ENCODE assay signal across 29 cellular contexts in the genomic region with DNA sequence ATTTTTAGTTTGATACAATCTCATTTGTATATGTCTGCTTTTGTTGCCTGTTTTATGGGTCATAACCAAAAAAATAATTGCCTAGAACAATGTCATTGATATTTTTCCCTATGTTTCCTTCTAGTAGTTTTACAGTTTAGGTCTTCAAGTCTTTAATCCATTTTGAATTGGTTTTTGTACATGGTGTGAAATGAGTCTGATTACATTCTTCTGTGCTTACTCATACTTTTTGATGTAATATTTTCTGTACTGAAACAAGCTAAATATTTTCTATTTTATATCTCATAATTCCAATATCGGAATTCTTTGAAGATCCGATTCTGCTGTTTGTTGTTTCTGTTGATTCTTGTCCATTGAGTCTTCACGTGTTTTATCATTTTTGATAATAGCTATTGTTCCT. TPM values are rescaled to one million over a fixed set of nuclear protein-coding genes. Genes with fewer than 3 reads are reported as not detected.
"Had no signal": no experiment of that assay in that cellular context is flagged by ENCODE, and none has a peak within 500 bp of the region (broad histone marks: within the 10 kb centered on the region; RNA-seq: fewer than 3 reads in every experiment).

No MANE protein-coding gene starts in this region.

- H3K9me3 ChIP-seq: esophagus muscularis mucosa, mucosa of descending colon, neutrophil, right lobe of liver, thoracic aorta, tibial nerve, upper lobe of left lung had no signal

- H2AFZ ChIP-seq: parathyroid adenoma had no signal

- H3K27me3 ChIP-seq: esophagus muscularis mucosa, left lung, neutrophil, right lobe of liver, tibial nerve, upper lobe of left lung had no signal

- H3K27ac ChIP-seq: esophagus muscularis mucosa, left lung, neutrophil, parathyroid adenoma, right lobe of liver, thoracic aorta, tibial nerve, upper lobe of left lung had no signal

- H3K36me3 Mint-ChIP-seq: mesothelial cell of epicardium had no signal

- H3K36me3 ChIP-seq: esophagus muscularis mucosa, left lung, neutrophil, right lobe of liver, thoracic aorta, tibial nerve, upper lobe of left lung had no signal

- H3K27me3 Mint-ChIP-seq: dendritic cell treated with granulocyte-macrophage colony-stimulating factor and Interleukin-4, amounts not matched to agents 40 ng/mL and 50 ng/mL, for 4 days; naive B cell; natural killer cell treated with Interleukin-12 subunit alpha and Interleukin-12 subunit beta and Interleukin-15 and Interleukin-18, amount 100 ng/mL, for 72 hours; progenitor cell of endocrine pancreas; stimulated activated naive B cell treated with anti-CD40 and anti-IgM and Interleukin-4, amounts not matched to agents 10 μg/mL and 1 μg/mL and 100 μg/mL, for 72 hours; stimulated activated naive CD8-positive, alpha-beta T cell treated with anti-CD3 and anti-CD28 coated beads, Interleukin-15, Interleukin-2, amounts not matched to agents 100 ng/mL and 50 ng/mL, for 24 hours had no signal

- H3K4me3 Mint-ChIP-seq: dendritic cell treated with granulocyte-macrophage colony-stimulating factor and Interleukin-4, amounts not matched to agents 40 ng/mL and 50 ng/mL, for 4 days; endodermal cell; immature natural killer cell; mesothelial cell of epicardium; natural killer cell treated with Interleukin-12 subunit alpha and Interleukin-12 subunit beta and Interleukin-15 and Interleukin-18, amount 100 ng/mL, for 72 hours; neural crest cell; stimulated activated naive B cell treated with anti-CD40 and anti-IgM and Interleukin-4, amounts not matched to agents 10 μg/mL and 1 μg/mL and 100 μg/mL, for 72 hours; stimulated activated naive CD8-positive, alpha-beta T cell treated with anti-CD3 and anti-CD28 coated beads, Interleukin-15, Interleukin-2, amounts not matched to agents 100 ng/mL and 50 ng/mL, for 24 hours had no signal

- H3K4me3 ChIP-seq: esophagus muscularis mucosa, left lung, mucosa of descending colon, right lobe of liver, thoracic aorta, tibial nerve, upper lobe of left lung had no signal

- H3K4me1 Mint-ChIP-seq: endodermal cell, mesothelial cell of epicardium, neural crest cell had no signal

- H3K79me2 ChIP-seq: parathyroid adenoma had no signal

- H3K4me1 ChIP-seq: esophagus muscularis mucosa, parathyroid adenoma, right lobe of liver, tibial nerve, upper lobe of left lung had no signal

- ATAC-seq: left cardiac atrium; left lung; mucosa of descending colon; natural killer cell treated with Interleukin-12 subunit alpha and Interleukin-12 subunit beta and Interleukin-15 and Interleukin-18, amount 100 ng/mL, for 72 hours; right lobe of liver; stimulated activated naive B cell treated with anti-CD40 and anti-IgM and Interleukin-4, amounts not matched to agents 10 μg/mL and 1 μg/mL and 100 μg/mL, for 72 hours had no signal

- DNase-seq: effector CD8-positive, alpha-beta T cell; endodermal cell; hypothalamus; immature natural killer cell; left cardiac atrium; left lung; mesenchymal stem cell; mucosa of descending colon; naive B cell; right lobe of liver; small intestine; stimulated activated CD4-positive, alpha-beta T cell treated with anti-CD3 and anti-CD28 coated beads, Interleukin-15, amount 100 ng/mL, for 24 hours; stimulated activated CD4-positive, alpha-beta T cell treated with anti-CD3 and anti-CD28 coated beads, Interleukin-2, amount 100 ng/mL, for 48 hours; stimulated activated naive B cell treated with anti-CD40 and anti-IgM and Interleukin-4, amounts not matched to agents 10 μg/mL and 1 μg/mL and 100 μg/mL, for 72 hours; upper lobe of left lung had no signal

- H3K27ac Mint-ChIP-seq: dendritic cell treated with granulocyte-macrophage colony-stimulating factor and Interleukin-4, amounts not matched to agents 40 ng/mL and 50 ng/mL, for 4 days; endodermal cell; immature natural killer cell; mesothelial cell of epicardium; natural killer cell treated with Interleukin-12 subunit alpha and Interleukin-12 subunit beta and Interleukin-15 and Interleukin-18, amount 100 ng/mL, for 72 hours; progenitor cell of endocrine pancreas; stimulated activated naive B cell treated with anti-CD40 and anti-IgM and Interleukin-4, amounts not matched to agents 10 μg/mL and 1 μg/mL and 100 μg/mL, for 72 hours; stimulated activated naive CD8-positive, alpha-beta T cell treated with anti-CD3 and anti-CD28 coated beads, Interleukin-15, Interleukin-2, amounts not matched to agents 100 ng/mL and 50 ng/mL, for 24 hours had no signal

- FAIRE-seq: colon, frontal cortex, small intestine, urothelium cell line had no signal

- H3K9me3 Mint-ChIP-seq: immature natural killer cell had no signal

- H3K9ac ChIP-seq: parathyroid adenoma had no signal

RNA-seq across cellular contexts. Expression of gene TMEM156, which starts 10.6 kb away (rescaled TPM):
- total RNA-seq: endodermal cell, mesothelial cell of epicardium, neural crest cell, progenitor cell of endocrine pancreas, thoracic aorta had no signal
